ENCODE assay signal across 16 cellular contexts in genomic region chr20:8542115-8542486, GRCh38.
"Had no signal": no experiment of that assay in that cellular context is flagged by ENCODE, and none has a peak within 500 bp of the region (broad histone marks: within the 10 kb centered on the region; RNA-seq: fewer than 3 reads in every experiment).

No MANE protein-coding gene starts in this region.

- H3K4me1 Mint-ChIP-seq: activated naive CD8-positive, alpha-beta T cell treated with anti-CD3 and anti-CD28 coated beads for 36 hours had no signal

- H3K36me3 Mint-ChIP-seq: activated naive CD8-positive, alpha-beta T cell treated with anti-CD3 and anti-CD28 coated beads for 36 hours; naive B cell had no signal

- H3K27me3 ChIP-seq: gastrocnemius medialis, sigmoid colon had no signal

- H3K4me3 ChIP-seq: gastrocnemius medialis, lung, sigmoid colon had no signal

- DNase-seq: activated CD4-positive, alpha-beta T cell treated with anti-CD3 and anti-CD28 coated beads for 4 hours; activated CD8-positive, alpha-beta memory T cell treated with anti-CD3 and anti-CD28 coated beads, Interleukin-2, amount 50 U/mL, for 4 hours; activated CD8-positive, alpha-beta T cell treated with anti-CD3 and anti-CD28 coated beads for 36 hours; activated gamma-delta T cell treated with Interleukin-2 at 50 U/mL for 16 hours; activated naive CD8-positive, alpha-beta T cell treated with anti-CD3 and anti-CD28 coated beads for 36 hours; activated T-cell treated with anti-CD3 and anti-CD28 coated beads, Interleukin-2, amount 50 U/mL, for 72 hours; anterior cingulate cortex; gastrocnemius medialis; hypothalamus; kidney glomerular epithelial cell; naive B cell; sigmoid colon; stimulated activated CD4-positive, alpha-beta T cell treated with anti-CD3 and anti-CD28 coated beads, Interleukin-2, amount 100 ng/mL, for 24 hours; stimulated activated naive CD4-positive, alpha-beta T cell treated with Interleukin-2 at 50 U/mL for 16 hours had no signal

- H3K27me3 Mint-ChIP-seq: activated CD8-positive, alpha-beta T cell treated with anti-CD3 and anti-CD28 coated beads for 36 hours; activated naive CD8-positive, alpha-beta T cell treated with anti-CD3 and anti-CD28 coated beads for 36 hours; naive B cell had no signal

- ATAC-seq: activated CD8-positive, alpha-beta T cell treated with anti-CD3 and anti-CD28 coated beads for 36 hours; activated T-cell treated with anti-CD3 and anti-CD28 coated beads, Interleukin-2, amount 50 U/mL, for 72 hours; gastrocnemius medialis had no signal

- H3K27ac Mint-ChIP-seq: activated CD8-positive, alpha-beta T cell treated with anti-CD3 and anti-CD28 coated beads for 36 hours; activated naive CD8-positive, alpha-beta T cell treated with anti-CD3 and anti-CD28 coated beads for 36 hours; activated T-cell treated with anti-CD3 and anti-CD28 coated beads, Interleukin-2, amount 50 U/mL, for 72 hours; T-helper 1 cell treated with Interleukin-12 subunit alpha and Interleukin-12 subunit beta and Interleukin-4 antibody, amounts not matched to agents 30 μg/mL and 1 μg/mL, for 36 hours had no signal

- H3K4me3 Mint-ChIP-seq: activated CD8-positive, alpha-beta T cell treated with anti-CD3 and anti-CD28 coated beads for 36 hours; activated naive CD8-positive, alpha-beta T cell treated with anti-CD3 and anti-CD28 coated beads for 36 hours; activated T-cell treated with anti-CD3 and anti-CD28 coated beads, Interleukin-2, amount 50 U/mL, for 72 hours; naive B cell; T-helper 1 cell treated with Interleukin-12 subunit alpha and Interleukin-12 subunit beta and Interleukin-4 antibody, amounts not matched to agents 30 μg/mL and 1 μg/mL, for 36 hours had no signal

- H3K36me3 ChIP-seq: gastrocnemius medialis, sigmoid colon had no signal

- H3K9me3 Mint-ChIP-seq: activated CD8-positive, alpha-beta T cell treated with anti-CD3 and anti-CD28 coated beads for 36 hours; activated naive CD8-positive, alpha-beta T cell treated with anti-CD3 and anti-CD28 coated beads for 36 hours; naive B cell; T-helper 1 cell treated with Interleukin-12 subunit alpha and Interleukin-12 subunit beta and Interleukin-4 antibody, amounts not matched to agents 30 μg/mL and 1 μg/mL, for 36 hours had no signal

- H3K4me1 ChIP-seq: gastrocnemius medialis had no signal

- H3K9me3 ChIP-seq: gastrocnemius medialis, sigmoid colon had no signal
